In genomic region chr7:140640727-140641531, GRCh38 we compare ENCODE assay signal across 9 cellular contexts. TPM values are rescaled to one million over a fixed set of nuclear protein-coding genes. Genes with fewer than 3 reads are reported as not detected.
DNase-seq lines count a peak whose midpoint lies in the region; ATAC-seq, FAIRE-seq and TF ChIP-seq lines count a peak whose summit lies in the region.
"Had no signal": no experiment of that assay in that cellular context is flagged by ENCODE, and none has a peak within 500 bp of the region (broad histone marks: within the 10 kb centered on the region; RNA-seq: fewer than 3 reads in every experiment).

Gene DENND2A (minus strand): TSS chr7:140640813. CDS start chr7:140602397, 38,416 bp downstream.

- TF ChIP-seq CTCF in brain (conservative IDR thresholded peaks at IDR 0.05): no peak

- peak within 1 kb of the TSS; percentile 98 to 100 (median 99) for H3K4me3 Mint-ChIP-seq in brain

- peak within 1 kb of the TSS; percentile 63 for H3K4me3 ChIP-seq in iPS-11a (ENCODE audit: low read depth, low read length)

- no peak for FAIRE-seq in RCC 7860 (lab: Jason Lieb, UNC)
- FAIRE-seq: A204.1 had no signal

- DNase-seq in NCI-H1694 treated with DMSO at 0.1 percent for 48 hours (lab: John Stamatoyannopoulos, UW) (peak; percentile 28), NCI-H1694 (lab: John Stamatoyannopoulos, UW) (no peak), NCI-H510A treated with DMSO at 0.1 percent for 48 hours (lab: John Stamatoyannopoulos, UW) (peak; percentile 6), putamen (ENCODE audit: low spot score) (peak; percentile 76), RCC 7860 (ENCODE audit: low spot score) (no peak)

- peak within 1 kb of the TSS; percentile 88 to 99 (median 98) for H3K27ac Mint-ChIP-seq in brain

- peaks cover 12% of the 10 kb centered on the region for H3K27me3 Mint-ChIP-seq in brain

- peaks cover 67% of the 10 kb centered on the region for H3K4me1 Mint-ChIP-seq in brain

- no peak for ATAC-seq in HG02763 (IDR thresholded peaks at IDR 0.05; ENCODE audit: unreplicated experiment)

- H3K9me3 Mint-ChIP-seq in brain: peaks cover 0 to 2% (median 0%) of the 10 kb centered on the region in 5 experiments

- H3K36me3 Mint-ChIP-seq in brain: peaks cover 9% of the 10 kb centered on the region

RNA-seq across cellular contexts. Expression of gene DENND2A, which starts in this region (rescaled TPM):
- 49.3 TPM for polyA plus RNA-seq in brain (ENCODE audit: insufficient read depth, low read depth, low replicate concordance)

Comparison
In these comparisons a context has a peak if more than half of its experiments do, and no peak if none do; other contexts are left out.
1. DNase-seq: peak in NCI-H1694 treated with DMSO at 0.1 percent for 48 hours (single experiment), NCI-H510A treated with DMSO at 0.1 percent for 48 hours (single experiment) and putamen (single experiment); none in NCI-H1694 (single experiment) and RCC 7860 (single experiment).